1 cellular context compared by ENCODE assay signal in the genomic region with DNA sequence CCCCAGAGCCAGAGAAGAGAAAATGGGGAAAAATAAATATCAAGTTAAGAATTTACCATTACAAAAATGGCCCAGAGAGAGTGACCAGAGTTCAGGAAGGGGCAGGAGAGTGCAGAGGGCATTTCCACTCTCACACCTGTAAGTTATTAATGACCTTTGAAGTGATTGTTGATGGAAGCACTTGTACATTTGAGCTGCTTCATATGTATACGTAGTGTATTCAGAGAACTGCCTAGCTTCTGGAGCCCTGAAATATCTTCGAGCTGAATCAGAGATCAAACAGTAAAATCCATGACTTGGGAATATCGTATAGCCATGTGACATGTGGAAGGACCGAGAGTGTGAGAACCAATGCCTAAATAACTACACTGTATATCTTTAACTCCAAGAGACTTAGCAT.
TF ChIP-seq lines count a peak whose summit lies in the region.

No MANE protein-coding gene starts in this region.

TF ChIP-seq in HEK293, 187 proteins besides CTCF, POLR2A, EP300 and RAD21 (continued from another document):
- TF ChIP-seq ZSCAN23 (tag by site-specific recombination; IDR thresholded peaks at IDR 0.05) (no peak), ZBTB17 (tag by site-specific recombination; IDR thresholded peaks at IDR 0.05) (0 out of 2 replicates have a peak, but pooled peaks have one; percentile 23)
- TF ChIP-seq, protein P1, sequence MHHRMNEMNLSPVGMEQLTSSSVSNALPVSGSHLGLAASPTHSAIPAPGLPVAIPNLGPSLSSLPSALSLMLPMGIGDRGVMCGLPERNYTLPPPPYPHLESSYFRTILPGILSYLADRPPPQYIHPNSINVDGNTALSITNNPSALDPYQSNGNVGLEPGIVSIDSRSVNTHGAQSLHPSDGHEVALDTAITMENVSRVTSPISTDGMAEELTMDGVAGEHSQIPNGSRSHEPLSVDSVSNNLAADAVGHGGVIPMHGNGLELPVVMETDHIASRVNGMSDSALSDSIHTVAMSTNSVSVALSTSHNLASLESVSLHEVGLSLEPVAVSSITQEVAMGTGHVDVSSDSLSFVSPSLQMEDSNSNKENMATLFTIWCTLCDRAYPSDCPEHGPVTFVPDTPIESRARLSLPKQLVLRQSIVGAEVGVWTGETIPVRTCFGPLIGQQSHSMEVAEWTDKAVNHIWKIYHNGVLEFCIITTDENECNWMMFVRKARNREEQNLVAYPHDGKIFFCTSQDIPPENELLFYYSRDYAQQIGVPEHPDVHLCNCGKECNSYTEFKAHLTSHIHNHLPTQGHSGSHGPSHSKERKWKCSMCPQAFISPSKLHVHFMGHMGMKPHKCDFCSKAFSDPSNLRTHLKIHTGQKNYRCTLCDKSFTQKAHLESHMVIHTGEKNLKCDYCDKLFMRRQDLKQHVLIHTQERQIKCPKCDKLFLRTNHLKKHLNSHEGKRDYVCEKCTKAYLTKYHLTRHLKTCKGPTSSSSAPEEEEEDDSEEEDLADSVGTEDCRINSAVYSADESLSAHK (tag by site-specific recombination; IDR thresholded peaks at IDR 0.05): no peak
- TF ChIP-seq, protein P2, sequence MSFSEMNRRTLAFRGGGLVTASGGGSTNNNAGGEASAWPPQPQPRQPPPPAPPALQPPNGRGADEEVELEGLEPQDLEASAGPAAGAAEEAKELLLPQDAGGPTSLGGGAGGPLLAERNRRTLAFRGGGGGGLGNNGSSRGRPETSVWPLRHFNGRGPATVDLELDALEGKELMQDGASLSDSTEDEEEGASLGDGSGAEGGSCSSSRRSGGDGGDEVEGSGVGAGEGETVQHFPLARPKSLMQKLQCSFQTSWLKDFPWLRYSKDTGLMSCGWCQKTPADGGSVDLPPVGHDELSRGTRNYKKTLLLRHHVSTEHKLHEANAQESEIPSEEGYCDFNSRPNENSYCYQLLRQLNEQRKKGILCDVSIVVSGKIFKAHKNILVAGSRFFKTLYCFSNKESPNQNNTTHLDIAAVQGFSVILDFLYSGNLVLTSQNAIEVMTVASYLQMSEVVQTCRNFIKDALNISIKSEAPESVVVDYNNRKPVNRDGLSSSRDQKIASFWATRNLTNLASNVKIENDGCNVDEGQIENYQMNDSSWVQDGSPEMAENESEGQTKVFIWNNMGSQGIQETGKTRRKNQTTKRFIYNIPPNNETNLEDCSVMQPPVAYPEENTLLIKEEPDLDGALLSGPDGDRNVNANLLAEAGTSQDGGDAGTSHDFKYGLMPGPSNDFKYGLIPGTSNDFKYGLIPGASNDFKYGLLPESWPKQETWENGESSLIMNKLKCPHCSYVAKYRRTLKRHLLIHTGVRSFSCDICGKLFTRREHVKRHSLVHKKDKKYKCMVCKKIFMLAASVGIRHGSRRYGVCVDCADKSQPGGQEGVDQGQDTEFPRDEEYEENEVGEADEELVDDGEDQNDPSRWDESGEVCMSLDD (tag by site-specific recombination; IDR thresholded peaks at IDR 0.05): no peak
